ENCODE assay signal across 24 cellular contexts in the genomic region with DNA sequence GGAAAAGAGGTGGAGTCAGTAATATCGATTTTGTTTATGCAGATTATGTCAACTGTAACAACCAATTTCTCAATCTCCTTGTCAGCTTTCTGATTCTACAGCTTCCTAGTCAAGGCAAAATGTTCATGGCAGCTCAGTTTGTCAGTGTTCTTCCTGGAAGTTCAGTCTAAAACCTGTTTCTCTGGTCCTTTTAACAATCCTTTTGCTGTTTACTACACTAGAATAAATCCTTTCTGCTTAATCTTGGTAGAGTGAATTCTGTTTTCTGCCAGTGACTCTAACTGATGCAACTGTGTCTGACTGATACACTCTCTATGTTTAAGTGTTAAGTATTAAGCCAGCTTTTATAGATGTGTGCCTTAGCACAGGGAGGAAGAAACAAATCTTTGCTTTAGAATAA.
"Had no signal": no experiment of that assay in that cellular context is flagged by ENCODE, and none has a peak within 500 bp of the region (broad histone marks: within the 10 kb centered on the region; RNA-seq: fewer than 3 reads in every experiment).

No MANE protein-coding gene starts in this region.

- H2AFZ ChIP-seq: PC-9 had no signal

- H3K27me3 Mint-ChIP-seq: activated naive CD4-positive, alpha-beta T cell treated with anti-CD3 and anti-CD28 coated beads, Interleukin-2, amount 10 ng/mL, durations not matched to agents 7 days and 5 days had no signal

- H3K27ac Mint-ChIP-seq: activated CD8-positive, alpha-beta T cell treated with anti-CD3 and anti-CD28 coated beads for 36 hours; activated naive CD4-positive, alpha-beta T cell treated with anti-CD3 and anti-CD28 coated beads, Interleukin-2, amount 10 ng/mL, durations not matched to agents 7 days and 5 days; activated naive CD8-positive, alpha-beta T cell treated with anti-CD3 and anti-CD28 coated beads for 36 hours; activated T-cell treated with anti-CD3 and anti-CD28 coated beads, Interleukin-2, amount 50 U/mL, for 72 hours; activated T-helper 2 cell treated with anti-CD3 and anti-CD28 coated beads, Interferon-gamma antibody, Interleukin-2, Interleukin-4, amounts not matched to agents 10 μg/mL and 5 μg/mL and 100 μg/mL, durations not matched to agents 14 hours and 24 hours and 36 hours had no signal

- H3K36me3 Mint-ChIP-seq: activated naive CD4-positive, alpha-beta T cell treated with anti-CD3 and anti-CD28 coated beads, Interleukin-2, amount 10 ng/mL, durations not matched to agents 7 days and 5 days; activated naive CD8-positive, alpha-beta T cell treated with anti-CD3 and anti-CD28 coated beads for 36 hours had no signal

- ATAC-seq: activated CD4-positive, CD25-positive, alpha-beta regulatory T cell treated with anti-CD3 and anti-CD28 coated beads, Interleukin-2, amount 50 U/mL, for 24 hours; activated CD8-positive, alpha-beta T cell treated with anti-CD3 and anti-CD28 coated beads for 36 hours; activated T-cell treated with anti-CD3 and anti-CD28 coated beads, Interleukin-2, amount 50 U/mL, for 72 hours had no signal

- H3K4me1 Mint-ChIP-seq: activated naive CD4-positive, alpha-beta T cell treated with anti-CD3 and anti-CD28 coated beads, Interleukin-2, amount 10 ng/mL, durations not matched to agents 7 days and 5 days; activated naive CD8-positive, alpha-beta T cell treated with anti-CD3 and anti-CD28 coated beads for 36 hours had no signal

- DNase-seq: activated CD4-positive, alpha-beta T cell treated with anti-CD3 and anti-CD28 coated beads for 4 hours; activated CD8-positive, alpha-beta memory T cell treated with anti-CD3 and anti-CD28 coated beads, Interleukin-2, amount 50 U/mL, for 4 hours; activated CD8-positive, alpha-beta T cell treated with anti-CD3 and anti-CD28 coated beads for 36 hours; activated gamma-delta T cell treated with Interleukin-2 at 50 U/mL for 16 hours; activated naive CD4-positive, alpha-beta T cell treated with anti-CD3 and anti-CD28 coated beads, Interleukin-2, amount 10 ng/mL, durations not matched to agents 7 days and 5 days; activated naive CD8-positive, alpha-beta T cell treated with anti-CD3 and anti-CD28 coated beads for 36 hours; activated T-cell treated with anti-CD3 and anti-CD28 coated beads, Interleukin-2, amount 50 U/mL, for 72 hours; anterior cingulate cortex; caudate nucleus; Kasumi-1; KBM-7; NCI-H1048; NCI-H146; NCI-H1930; NCI-H2171; NCI-H2227 treated with DMSO at 0.1 percent for 48 hours; NCI-H446 treated with DMSO at 0.1 percent for 48 hours; NCI-H524 treated with DMSO at 0.1 percent for 48 hours; PC-9; SHP77 treated with DMSO at 0.1 percent for 48 hours; T-helper 1 cell had no signal

- H3K4me3 ChIP-seq: PC-9, SK-N-MC had no signal

- H3K4me3 Mint-ChIP-seq: activated CD8-positive, alpha-beta T cell treated with anti-CD3 and anti-CD28 coated beads for 36 hours; activated naive CD4-positive, alpha-beta T cell treated with anti-CD3 and anti-CD28 coated beads, Interleukin-2, amount 10 ng/mL, durations not matched to agents 7 days and 5 days; activated naive CD8-positive, alpha-beta T cell treated with anti-CD3 and anti-CD28 coated beads for 36 hours; activated T-cell treated with anti-CD3 and anti-CD28 coated beads, Interleukin-2, amount 50 U/mL, for 72 hours had no signal

- H3K27ac ChIP-seq: PC-9, SK-N-MC had no signal

- H3K9me3 Mint-ChIP-seq: activated CD8-positive, alpha-beta T cell treated with anti-CD3 and anti-CD28 coated beads for 36 hours; activated naive CD4-positive, alpha-beta T cell treated with anti-CD3 and anti-CD28 coated beads, Interleukin-2, amount 10 ng/mL, durations not matched to agents 7 days and 5 days; activated naive CD8-positive, alpha-beta T cell treated with anti-CD3 and anti-CD28 coated beads for 36 hours; activated T-cell treated with anti-CD3 and anti-CD28 coated beads, Interleukin-2, amount 50 U/mL, for 72 hours; activated T-helper 2 cell treated with anti-CD3 and anti-CD28 coated beads, Interferon-gamma antibody, Interleukin-2, Interleukin-4, amounts not matched to agents 10 μg/mL and 5 μg/mL and 100 μg/mL, durations not matched to agents 14 hours and 24 hours and 36 hours had no signal

- H3K4me2 ChIP-seq: PC-9 had no signal
